Comparison of ENCODE assay signal across 11 cellular contexts in the genomic region with DNA sequence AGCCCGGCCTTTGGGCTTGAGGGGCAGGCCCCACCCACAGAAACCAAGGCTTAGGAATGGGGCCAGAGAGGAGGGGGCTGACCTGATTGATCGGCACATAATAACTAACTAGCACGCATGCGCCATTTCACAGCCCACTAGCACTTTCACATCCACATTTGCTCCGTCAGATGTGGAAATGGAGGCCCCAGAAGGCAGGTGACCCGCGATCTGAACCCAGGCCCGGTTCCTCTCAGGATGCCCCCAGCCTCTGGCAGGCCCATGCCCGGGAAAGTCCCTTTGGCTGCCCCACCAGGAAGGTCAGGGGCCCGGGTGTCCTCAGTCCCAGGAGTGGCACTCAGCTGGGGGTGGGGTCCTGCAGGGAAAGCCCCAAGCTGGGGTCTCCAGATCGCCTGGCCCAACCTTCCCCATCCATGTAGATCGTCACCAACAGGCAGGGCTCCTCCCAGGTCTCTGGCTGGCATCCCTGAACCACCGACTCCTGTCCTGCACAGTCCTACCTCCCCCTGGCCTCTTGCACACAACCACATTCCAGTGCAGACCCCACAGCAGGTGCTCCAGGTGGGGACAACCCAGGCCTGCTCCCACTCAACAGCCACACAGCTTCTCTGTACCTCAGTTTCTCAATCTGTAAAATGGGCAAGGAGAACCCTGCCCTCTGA. TPM values are rescaled to one million over a fixed set of nuclear protein-coding genes. Genes with fewer than 3 reads are reported as not detected.
DNase-seq lines count a peak whose midpoint lies in the region; ATAC-seq and TF ChIP-seq lines count a peak whose summit lies in the region.
"Had no signal": no experiment of that assay in that cellular context is flagged by ENCODE, and none has a peak within 500 bp of the region (broad histone marks: within the 10 kb centered on the region; RNA-seq: fewer than 3 reads in every experiment).

No MANE protein-coding gene starts in this region.

- no peaks in the 10 kb centered on the region for H3K27me3 ChIP-seq in left ventricle myocardium inferior (ENCODE audit: low read depth)
- H3K27me3 ChIP-seq: foreskin keratinocyte, neutrophil had no signal

- no peaks in the 10 kb centered on the region for H3K9me3 ChIP-seq in left ventricle myocardium inferior (replicated peaks)
- H3K9me3 ChIP-seq: neutrophil had no signal

- H3K4me1 ChIP-seq in left ventricle myocardium inferior = peaks cover 8% of the 10 kb centered on the region

- intact Hi-C loops in left ventricle myocardium inferior (cut with micrococcal nuclease) = no loop called here

- ATAC-seq in GM21390 (IDR thresholded peaks at IDR 0.05; ENCODE audit: unreplicated experiment) (peak; percentile 50), HG03354 (IDR thresholded peaks at IDR 0.05; ENCODE audit: poor library complexity, severe bottlenecking, unreplicated experiment) (peak; percentile 70), GM21367 (IDR thresholded peaks at IDR 0.05; ENCODE audit: unreplicated experiment) (no peak)

- peak; percentile 6 for DNase-seq in left ventricle myocardium inferior
- no peak for DNase-seq in epidermal melanocyte (ENCODE audit: insufficient read length, low spot score)
- no peak for DNase-seq in stimulated activated CD4-positive, alpha-beta T cell treated with anti-CD3 and anti-CD28 coated beads, Interleukin-4, amount 100 ng/mL, for 24 hours
- no peak for DNase-seq in stimulated activated CD8-positive, alpha-beta memory T cell treated with anti-CD3 and anti-CD28 coated beads, Interleukin-4, amount 100 ng/mL, for 48 hours
- DNase-seq: COR-L47 had no signal

- H3K36me3 ChIP-seq in left ventricle myocardium inferior = no peaks in the 10 kb centered on the region
- H3K36me3 ChIP-seq: neutrophil had no signal

- no peak overlapping the region for H3K27ac ChIP-seq in left ventricle myocardium inferior (replicated peaks)
- H3K27ac ChIP-seq: foreskin keratinocyte, neutrophil had no signal

- H3K4me3 ChIP-seq in GM12875 (ENCODE audit: low read depth, low read length) (peak overlapping the region; percentile 14), left ventricle myocardium inferior (no peak overlapping the region)

- TF ChIP-seq CTCF in GM12875 (IDR thresholded peaks at IDR 0.05; ENCODE audit: borderline replicate concordance, insufficient read depth, low read depth, low read length) (no peak), left ventricle myocardium inferior (IDR thresholded peaks at IDR 0.05; ENCODE audit: borderline replicate concordance) (no peak)

RNA-seq across cellular contexts. Expression of a gene that starts 46.7 kb away (rescaled TPM):
- total RNA-seq in left ventricle myocardium inferior = 4.1 TPM
